In the genomic region with DNA sequence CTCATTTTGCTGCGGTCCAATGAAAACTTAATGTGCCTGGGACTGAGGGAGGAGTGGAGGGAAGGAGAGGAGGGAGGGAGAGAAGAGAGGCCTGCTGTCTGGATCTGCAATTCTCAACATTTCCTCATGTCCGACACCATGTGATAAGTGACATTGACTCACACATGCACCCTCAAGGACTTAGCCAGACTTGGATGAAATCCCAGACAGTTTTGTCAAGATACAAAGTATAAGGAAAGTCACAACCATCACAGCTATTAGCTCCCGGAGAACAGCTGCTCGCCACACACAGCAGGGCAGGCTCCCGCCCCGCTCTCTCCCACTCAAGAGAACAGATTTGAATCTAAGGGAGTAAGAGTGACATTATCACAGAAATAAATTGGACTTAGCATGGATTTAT, we compare ENCODE assay signal across 1 cellular context.
A peak's percentile ranks its signal among the peaks of the same experiment; 100 is the strongest.
TF ChIP-seq lines count a peak whose summit lies in the region.

No MANE protein-coding gene starts in this region.

TF ChIP-seq in SK-N-SH, 30 proteins besides CTCF, POLR2A, EP300 and RAD21 (continued from another document):
- TF ChIP-seq, protein P1, sequence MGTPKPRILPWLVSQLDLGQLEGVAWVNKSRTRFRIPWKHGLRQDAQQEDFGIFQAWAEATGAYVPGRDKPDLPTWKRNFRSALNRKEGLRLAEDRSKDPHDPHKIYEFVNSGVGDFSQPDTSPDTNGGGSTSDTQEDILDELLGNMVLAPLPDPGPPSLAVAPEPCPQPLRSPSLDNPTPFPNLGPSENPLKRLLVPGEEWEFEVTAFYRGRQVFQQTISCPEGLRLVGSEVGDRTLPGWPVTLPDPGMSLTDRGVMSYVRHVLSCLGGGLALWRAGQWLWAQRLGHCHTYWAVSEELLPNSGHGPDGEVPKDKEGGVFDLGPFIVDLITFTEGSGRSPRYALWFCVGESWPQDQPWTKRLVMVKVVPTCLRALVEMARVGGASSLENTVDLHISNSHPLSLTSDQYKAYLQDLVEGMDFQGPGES (IDR thresholded peaks at IDR 0.05; ENCODE audit: low read depth, low read length) = no peak
- TF ChIP-seq, protein P2, sequence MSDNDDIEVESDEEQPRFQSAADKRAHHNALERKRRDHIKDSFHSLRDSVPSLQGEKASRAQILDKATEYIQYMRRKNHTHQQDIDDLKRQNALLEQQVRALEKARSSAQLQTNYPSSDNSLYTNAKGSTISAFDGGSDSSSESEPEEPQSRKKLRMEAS (IDR thresholded peaks at IDR 0.05; ENCODE audit: low read depth) = peak; percentile 81
- TF ChIP-seq RXRA (IDR thresholded peaks at IDR 0.05; ENCODE audit: borderline replicate concordance, low read depth) (no peak), MEF2A (IDR thresholded peaks at IDR 0.05; ENCODE audit: borderline replicate concordance, low read depth) (no peak), RCOR1 (IDR thresholded peaks at IDR 0.05; ENCODE audit: low read length) (0 out of 2 replicates have a peak, but pooled peaks have one; percentile 15), POLR2AphosphoS5 (IDR thresholded peaks at IDR 0.05; ENCODE audit: low read depth, low read length) (no peak), YY1 (IDR thresholded peaks at IDR 0.05; ENCODE audit: low read depth) (no peak), MXI1 (IDR thresholded peaks at IDR 0.05; ENCODE audit: low read depth, low read length) (peak; percentile 90), FOXM1 (IDR thresholded peaks at IDR 0.05; ENCODE audit: low read depth) (no peak), GABPA (IDR thresholded peaks at IDR 0.05; ENCODE audit: low read depth) (no peak), SIN3A (IDR thresholded peaks at IDR 0.05; ENCODE audit: borderline replicate concordance, low read depth, low read length) (no peak), TEAD4 (IDR thresholded peaks at IDR 0.05; ENCODE audit: borderline replicate concordance, insufficient read depth) (no peak), TCF12 (IDR thresholded peaks at IDR 0.05) (peak; percentile 29; the same call in 1 of the 2 replicates), SMC3 (IDR thresholded peaks at IDR 0.05; ENCODE audit: low read depth, low read length) (no peak)
- TF ChIP-seq, protein P3, sequence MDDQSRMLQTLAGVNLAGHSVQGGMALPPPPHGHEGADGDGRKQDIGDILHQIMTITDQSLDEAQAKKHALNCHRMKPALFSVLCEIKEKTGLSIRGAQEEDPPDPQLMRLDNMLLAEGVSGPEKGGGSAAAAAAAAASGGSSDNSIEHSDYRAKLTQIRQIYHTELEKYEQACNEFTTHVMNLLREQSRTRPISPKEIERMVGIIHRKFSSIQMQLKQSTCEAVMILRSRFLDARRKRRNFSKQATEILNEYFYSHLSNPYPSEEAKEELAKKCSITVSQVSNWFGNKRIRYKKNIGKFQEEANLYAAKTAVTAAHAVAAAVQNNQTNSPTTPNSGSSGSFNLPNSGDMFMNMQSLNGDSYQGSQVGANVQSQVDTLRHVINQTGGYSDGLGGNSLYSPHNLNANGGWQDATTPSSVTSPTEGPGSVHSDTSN (IDR thresholded peaks at IDR 0.05) = 0 out of 2 replicates have a peak, but pooled peaks have one; percentile 18
- TF ChIP-seq, protein P4, sequence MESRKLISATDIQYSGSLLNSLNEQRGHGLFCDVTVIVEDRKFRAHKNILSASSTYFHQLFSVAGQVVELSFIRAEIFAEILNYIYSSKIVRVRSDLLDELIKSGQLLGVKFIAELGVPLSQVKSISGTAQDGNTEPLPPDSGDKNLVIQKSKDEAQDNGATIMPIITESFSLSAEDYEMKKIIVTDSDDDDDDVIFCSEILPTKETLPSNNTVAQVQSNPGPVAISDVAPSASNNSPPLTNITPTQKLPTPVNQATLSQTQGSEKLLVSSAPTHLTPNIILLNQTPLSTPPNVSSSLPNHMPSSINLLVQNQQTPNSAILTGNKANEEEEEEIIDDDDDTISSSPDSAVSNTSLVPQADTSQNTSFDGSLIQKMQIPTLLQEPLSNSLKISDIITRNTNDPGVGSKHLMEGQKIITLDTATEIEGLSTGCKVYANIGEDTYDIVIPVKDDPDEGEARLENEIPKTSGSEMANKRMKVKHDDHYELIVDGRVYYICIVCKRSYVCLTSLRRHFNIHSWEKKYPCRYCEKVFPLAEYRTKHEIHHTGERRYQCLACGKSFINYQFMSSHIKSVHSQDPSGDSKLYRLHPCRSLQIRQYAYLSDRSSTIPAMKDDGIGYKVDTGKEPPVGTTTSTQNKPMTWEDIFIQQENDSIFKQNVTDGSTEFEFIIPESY (IDR thresholded peaks at IDR 0.05; ENCODE audit: borderline replicate concordance, low read depth) = no peak
- TF ChIP-seq, protein P5, sequence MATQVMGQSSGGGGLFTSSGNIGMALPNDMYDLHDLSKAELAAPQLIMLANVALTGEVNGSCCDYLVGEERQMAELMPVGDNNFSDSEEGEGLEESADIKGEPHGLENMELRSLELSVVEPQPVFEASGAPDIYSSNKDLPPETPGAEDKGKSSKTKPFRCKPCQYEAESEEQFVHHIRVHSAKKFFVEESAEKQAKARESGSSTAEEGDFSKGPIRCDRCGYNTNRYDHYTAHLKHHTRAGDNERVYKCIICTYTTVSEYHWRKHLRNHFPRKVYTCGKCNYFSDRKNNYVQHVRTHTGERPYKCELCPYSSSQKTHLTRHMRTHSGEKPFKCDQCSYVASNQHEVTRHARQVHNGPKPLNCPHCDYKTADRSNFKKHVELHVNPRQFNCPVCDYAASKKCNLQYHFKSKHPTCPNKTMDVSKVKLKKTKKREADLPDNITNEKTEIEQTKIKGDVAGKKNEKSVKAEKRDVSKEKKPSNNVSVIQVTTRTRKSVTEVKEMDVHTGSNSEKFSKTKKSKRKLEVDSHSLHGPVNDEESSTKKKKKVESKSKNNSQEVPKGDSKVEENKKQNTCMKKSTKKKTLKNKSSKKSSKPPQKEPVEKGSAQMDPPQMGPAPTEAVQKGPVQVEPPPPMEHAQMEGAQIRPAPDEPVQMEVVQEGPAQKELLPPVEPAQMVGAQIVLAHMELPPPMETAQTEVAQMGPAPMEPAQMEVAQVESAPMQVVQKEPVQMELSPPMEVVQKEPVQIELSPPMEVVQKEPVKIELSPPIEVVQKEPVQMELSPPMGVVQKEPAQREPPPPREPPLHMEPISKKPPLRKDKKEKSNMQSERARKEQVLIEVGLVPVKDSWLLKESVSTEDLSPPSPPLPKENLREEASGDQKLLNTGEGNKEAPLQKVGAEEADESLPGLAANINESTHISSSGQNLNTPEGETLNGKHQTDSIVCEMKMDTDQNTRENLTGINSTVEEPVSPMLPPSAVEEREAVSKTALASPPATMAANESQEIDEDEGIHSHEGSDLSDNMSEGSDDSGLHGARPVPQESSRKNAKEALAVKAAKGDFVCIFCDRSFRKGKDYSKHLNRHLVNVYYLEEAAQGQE (IDR thresholded peaks at IDR 0.05; ENCODE audit: low read depth, low read length) = no peak
- TF ChIP-seq, protein P6, sequence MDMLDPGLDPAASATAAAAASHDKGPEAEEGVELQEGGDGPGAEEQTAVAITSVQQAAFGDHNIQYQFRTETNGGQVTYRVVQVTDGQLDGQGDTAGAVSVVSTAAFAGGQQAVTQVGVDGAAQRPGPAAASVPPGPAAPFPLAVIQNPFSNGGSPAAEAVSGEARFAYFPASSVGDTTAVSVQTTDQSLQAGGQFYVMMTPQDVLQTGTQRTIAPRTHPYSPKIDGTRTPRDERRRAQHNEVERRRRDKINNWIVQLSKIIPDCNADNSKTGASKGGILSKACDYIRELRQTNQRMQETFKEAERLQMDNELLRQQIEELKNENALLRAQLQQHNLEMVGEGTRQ (IDR thresholded peaks at IDR 0.05; ENCODE audit: borderline replicate concordance, low read depth, low read length) = no peak
